Comparison of ENCODE assay signal across 27 cellular contexts in the genomic region with DNA sequence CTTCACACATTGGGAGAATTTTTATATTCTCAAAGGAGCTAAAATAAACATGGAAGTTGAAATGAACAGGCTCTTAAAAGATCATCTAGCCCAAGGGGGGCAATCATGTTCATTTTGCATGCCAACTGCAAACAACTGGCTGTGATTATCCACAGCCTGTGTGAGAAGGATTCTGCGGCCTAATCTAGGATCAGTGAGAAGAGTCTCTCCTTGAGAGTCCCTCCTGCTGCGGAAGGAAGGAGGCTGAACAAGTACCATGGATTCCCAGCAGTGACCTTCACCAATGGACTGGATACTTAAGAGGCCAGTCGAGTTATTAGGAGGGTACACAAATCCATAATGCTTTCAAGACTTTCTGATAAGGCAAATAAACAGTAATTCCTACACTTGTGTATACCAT.
DNase-seq lines count a peak whose midpoint lies in the region; ATAC-seq and TF ChIP-seq lines count a peak whose summit lies in the region.
"Had no signal": no experiment of that assay in that cellular context is flagged by ENCODE, and none has a peak within 500 bp of the region (broad histone marks: within the 10 kb centered on the region; RNA-seq: fewer than 3 reads in every experiment).

No MANE protein-coding gene starts in this region.

- no peaks in the 10 kb centered on the region for H3K9me3 ChIP-seq in WERI-Rb-1 (ENCODE audit: severe bottlenecking)
- H3K9me3 ChIP-seq: BE2C had no signal

- no peaks in the 10 kb centered on the region for H3K36me3 ChIP-seq in WERI-Rb-1
- no peaks in the 10 kb centered on the region for H3K36me3 ChIP-seq in rectal smooth muscle tissue (ENCODE audit: control insufficient read depth, insufficient read depth, low read length)

- H3K27ac ChIP-seq in WERI-Rb-1 (peak overlapping the region; percentile 59), rectal smooth muscle tissue (ENCODE audit: low read depth, low read length) (peak overlapping the region; percentile 68)

- DNase-seq in NCI-H146 (lab: John Stamatoyannopoulos, UW), result peak; percentile 2
- DNase-seq in NCI-H146 treated with DMSO at 0.1 percent for 48 hours (lab: John Stamatoyannopoulos, UW; ENCODE audit: unreplicated experiment), result no peak
- peak; percentile 54 for DNase-seq in NCI-H69 (lab: John Stamatoyannopoulos, UW)
- peak; percentile 72 for DNase-seq in WERI-Rb-1
- DNase-seq in cerebellar cortex (ENCODE audit: low spot score), result no peak
- DNase-seq: 8988T; ACHN; BE2C; CD8-positive, alpha-beta memory T cell; DMS153; DND-41; Kasumi-1; NCI-H1092 treated with DMSO at 0.1 percent for 48 hours; NCI-H1694 treated with DMSO at 0.1 percent for 48 hours; NCI-H2081; NCI-H345; NCI-H510A treated with DMSO at 0.1 percent for 48 hours; NK-92 treated with Interleukin-12 subunit alpha and Interleukin-12 subunit beta, amount 100 ng/mL, for 24 hours; PC-3; RPMI8226; SHP77; T-cell had no signal

- H3K27me3 ChIP-seq in WERI-Rb-1 (ENCODE audit: insufficient read depth, low read depth, severe bottlenecking), result no peaks in the 10 kb centered on the region
- no peaks in the 10 kb centered on the region for H3K27me3 ChIP-seq in rectal smooth muscle tissue (ENCODE audit: control insufficient read depth, insufficient read depth, low read length)
- H3K27me3 ChIP-seq: BE2C had no signal

- no peak overlapping the region for H3K9ac ChIP-seq in rectal smooth muscle tissue (ENCODE audit: low read length)

- no peak overlapping the region for H3K4me3 ChIP-seq in WERI-Rb-1 (ENCODE audit: low read depth, low read length)
- H3K4me3 ChIP-seq in rectal smooth muscle tissue (ENCODE audit: low read length), result no peak overlapping the region
- H3K4me3 ChIP-seq: K562 had no signal

- peaks cover 9% of the 10 kb centered on the region for H3K4me1 ChIP-seq in rectal smooth muscle tissue (ENCODE audit: control insufficient read depth, insufficient read depth, low read length)
- H3K4me1 ChIP-seq: BE2C had no signal

- ATAC-seq in HG03378 (IDR thresholded peaks at IDR 0.05; ENCODE audit: unreplicated experiment) (no peak), GM19397 (IDR thresholded peaks at IDR 0.05; ENCODE audit: unreplicated experiment) (no peak)
- ATAC-seq: HCT116, K562, PC-3, T-cell had no signal

- no peak for TF ChIP-seq CTCF in WERI-Rb-1 (IDR thresholded peaks at IDR 0.05; ENCODE audit: low read depth, low read length)

Comparison
In these comparisons a context has a peak if more than half of its experiments do, and no peak if none do; other contexts are left out.
1. DNase-seq: peak in NCI-H146 (single experiment), NCI-H69 (single experiment) and WERI-Rb-1 (single experiment); none in NCI-H146 treated with DMSO at 0.1 percent for 48 hours (single experiment) and cerebellar cortex (single experiment).